Comparison of ENCODE assay signal across 21 cellular contexts in the genomic region with DNA sequence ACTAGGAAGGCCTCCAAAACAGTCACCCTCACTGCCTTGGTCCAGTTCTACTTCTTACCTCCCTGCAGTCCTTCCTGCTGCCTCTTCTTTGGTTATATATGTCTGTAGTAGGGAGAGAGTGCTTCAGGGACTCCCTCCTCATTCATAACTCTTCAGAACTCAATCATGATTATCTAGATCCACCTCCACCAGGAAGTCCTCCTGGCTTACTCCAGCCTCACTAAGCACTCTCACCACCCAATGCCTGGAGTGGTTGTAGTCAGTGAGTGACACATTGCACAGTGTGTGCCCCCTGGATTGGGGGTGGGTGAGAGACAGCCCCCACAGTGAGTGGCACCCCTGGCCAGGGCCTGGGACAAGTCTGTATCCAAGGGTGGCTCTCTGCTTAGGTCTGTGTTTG. TPM values are rescaled to one million over a fixed set of nuclear protein-coding genes. Genes with fewer than 3 reads are reported as not detected.
"Had no signal": no experiment of that assay in that cellular context is flagged by ENCODE, and none has a peak within 500 bp of the region (broad histone marks: within the 10 kb centered on the region; RNA-seq: fewer than 3 reads in every experiment).

No MANE protein-coding gene starts in this region.

- H3K9me3 ChIP-seq: body of pancreas, esophagus muscularis mucosa, sigmoid colon, thyroid gland, uterus had no signal

- ATAC-seq: activated CD8-positive, alpha-beta memory T cell treated with anti-CD3 and anti-CD28 coated beads, Interleukin-2, amount 10 ng/mL, durations not matched to agents 7 days and 5 days; activated naive CD4-positive, alpha-beta T cell treated with anti-CD3 and anti-CD28 coated beads, Interleukin-2, amount 50 U/mL, for 72 hours; body of pancreas; left ventricle myocardium superior; stimulated activated effector memory CD8-positive, alpha-beta T cell treated with anti-CD3 and anti-CD28 coated beads, Interleukin-12 subunit alpha, Interleukin-12 subunit beta, amount 100 ng/mL, for 72 hours had no signal

- H3K36me3 ChIP-seq: esophagus muscularis mucosa, sigmoid colon, thyroid gland, uterus had no signal

- H3K27ac Mint-ChIP-seq: activated CD4-positive, alpha-beta memory T cell treated with anti-CD3 and anti-CD28 coated beads for 36 hours; activated CD8-positive, alpha-beta memory T cell treated with anti-CD3 and anti-CD28 coated beads, Interleukin-2, amount 10 ng/mL, durations not matched to agents 7 days and 5 days; memory B cell; stimulated activated effector memory CD8-positive, alpha-beta T cell treated with anti-CD3 and anti-CD28 coated beads, Interleukin-12 subunit alpha, Interleukin-12 subunit beta, amount 100 ng/mL, for 72 hours had no signal

- DNase-seq: activated CD4-positive, alpha-beta memory T cell treated with anti-CD3 and anti-CD28 coated beads for 36 hours; activated CD4-positive, alpha-beta T cell treated with anti-CD3 and anti-CD28 coated beads for 1 hour; activated CD8-positive, alpha-beta memory T cell treated with anti-CD3 and anti-CD28 coated beads, Interleukin-2, amount 10 ng/mL, durations not matched to agents 7 days and 5 days; activated T-cell treated with anti-CD3 and anti-CD28 coated beads, Interleukin-2, amount 50 U/mL, for 1 hour; amniotic stem cell; body of pancreas; caudate nucleus; hippocampal formation; kidney glomerular epithelial cell; left ventricle myocardium superior; nephron progenitor cell; sigmoid colon; stimulated activated CD4-positive, alpha-beta T cell treated with anti-CD3 and anti-CD28 coated beads, Interleukin-12 subunit alpha, Interleukin-12 subunit beta, amount 100 ng/mL, for 4 hours; stimulated activated CD4-positive, alpha-beta T cell treated with anti-CD3 and anti-CD28 coated beads, Interleukin-2, amount 100 ng/mL, for 24 hours; T1000; thyroid gland; uterus had no signal

- H3K9me3 Mint-ChIP-seq: activated CD4-positive, alpha-beta memory T cell treated with anti-CD3 and anti-CD28 coated beads for 36 hours; activated naive CD4-positive, alpha-beta T cell treated with anti-CD3 and anti-CD28 coated beads, Interleukin-2, amount 50 U/mL, for 72 hours; memory B cell; nephron progenitor cell; stimulated activated effector memory CD8-positive, alpha-beta T cell treated with anti-CD3 and anti-CD28 coated beads, Interleukin-12 subunit alpha, Interleukin-12 subunit beta, amount 100 ng/mL, for 72 hours had no signal

- H3K4me3 ChIP-seq: body of pancreas, esophagus muscularis mucosa, sigmoid colon, thyroid gland, uterus had no signal

- H3K27ac ChIP-seq: body of pancreas, esophagus muscularis mucosa, sigmoid colon, thyroid gland, uterus had no signal

- H3K27me3 Mint-ChIP-seq: activated CD4-positive, alpha-beta memory T cell treated with anti-CD3 and anti-CD28 coated beads for 36 hours; memory B cell had no signal

- H3K36me3 Mint-ChIP-seq: activated CD4-positive, alpha-beta memory T cell treated with anti-CD3 and anti-CD28 coated beads for 36 hours; activated CD8-positive, alpha-beta memory T cell treated with anti-CD3 and anti-CD28 coated beads, Interleukin-2, amount 10 ng/mL, durations not matched to agents 7 days and 5 days; activated naive CD4-positive, alpha-beta T cell treated with anti-CD3 and anti-CD28 coated beads, Interleukin-2, amount 50 U/mL, for 72 hours; memory B cell; stimulated activated effector memory CD8-positive, alpha-beta T cell treated with anti-CD3 and anti-CD28 coated beads, Interleukin-12 subunit alpha, Interleukin-12 subunit beta, amount 100 ng/mL, for 72 hours had no signal

- H3K27me3 ChIP-seq: body of pancreas, esophagus muscularis mucosa, sigmoid colon, thyroid gland, uterus had no signal

- H3K4me3 Mint-ChIP-seq: activated CD4-positive, alpha-beta memory T cell treated with anti-CD3 and anti-CD28 coated beads for 36 hours; activated CD8-positive, alpha-beta memory T cell treated with anti-CD3 and anti-CD28 coated beads, Interleukin-2, amount 10 ng/mL, durations not matched to agents 7 days and 5 days; memory B cell; nephron progenitor cell; stimulated activated effector memory CD8-positive, alpha-beta T cell treated with anti-CD3 and anti-CD28 coated beads, Interleukin-12 subunit alpha, Interleukin-12 subunit beta, amount 100 ng/mL, for 72 hours had no signal

RNA-seq across cellular contexts. Expression of a gene that starts 40.5 kb away (rescaled TPM):
- total RNA-seq: body of pancreas had no signal
